Comparison of ENCODE assay signal across 18 cellular contexts in the genomic region with DNA sequence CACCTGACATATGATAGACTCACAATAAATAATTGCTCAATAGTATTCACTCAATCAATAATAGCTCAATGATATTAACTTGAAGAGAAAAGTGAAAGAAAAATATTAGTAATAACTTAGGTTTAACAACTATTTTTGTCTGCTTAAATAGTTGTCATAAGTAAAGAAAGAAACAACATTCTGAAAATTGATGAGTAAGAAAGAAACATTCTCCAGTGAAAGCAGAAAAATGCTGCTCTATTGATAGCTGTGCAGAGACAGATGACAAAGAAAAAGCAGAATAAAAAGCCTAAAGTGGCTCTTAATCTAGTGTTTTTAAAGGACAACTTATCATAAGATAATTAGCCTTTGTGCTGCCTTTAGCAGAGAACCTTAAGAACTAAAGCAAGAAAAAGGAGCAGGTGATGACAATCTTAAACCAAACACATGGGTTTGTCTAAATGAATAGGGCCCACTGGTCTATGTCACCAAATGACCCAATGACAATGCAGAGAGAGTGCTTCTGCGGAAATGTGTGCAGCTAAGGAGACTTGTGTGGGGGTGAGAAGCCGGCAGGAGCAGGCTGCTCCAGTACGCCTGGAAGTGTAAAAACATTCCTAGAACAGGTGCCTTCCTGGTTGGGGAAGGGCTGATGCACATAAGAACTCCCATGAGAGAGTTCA. TPM values are rescaled to one million over a fixed set of nuclear protein-coding genes. Genes with fewer than 3 reads are reported as not detected.
DNase-seq lines count a peak whose midpoint lies in the region; ATAC-seq and TF ChIP-seq lines count a peak whose summit lies in the region.
"Had no signal": no experiment of that assay in that cellular context is flagged by ENCODE, and none has a peak within 500 bp of the region (broad histone marks: within the 10 kb centered on the region; RNA-seq: fewer than 3 reads in every experiment).

No MANE protein-coding gene starts in this region.

- peaks cover 43% of the 10 kb centered on the region for H3K4me1 Mint-ChIP-seq in memory B cell
- H3K4me1 Mint-ChIP-seq: CD4-positive, CD25-positive, alpha-beta regulatory T cell; natural killer cell had no signal

- in situ Hi-C loops in transverse colon (cut with MboI; ENCODE audit: low pct_ligation_motif_present in 1 of 4, low pct_unique_long_range_greater_than_20kb in 1 of 4, low sequenced_read_pairs in 3 of 4), result loop anchor here in 3 of 4 donors (25.0 kb wide), 5 partner anchors 222 to 853 kb away; no protein-coding TSS in a partner anchor

- peaks cover 22% of the 10 kb centered on the region for H3K36me3 Mint-ChIP-seq in memory B cell
- H3K36me3 Mint-ChIP-seq: CD4-positive, CD25-positive, alpha-beta regulatory T cell; natural killer cell had no signal

- peak overlapping the region; percentile 53 for H3K4me3 Mint-ChIP-seq in memory B cell
- H3K4me3 Mint-ChIP-seq: activated CD4-positive, alpha-beta memory T cell treated with anti-CD3 and anti-CD28 coated beads, Interleukin-2, amount 10 ng/mL, durations not matched to agents 7 days and 5 days; CD4-positive, CD25-positive, alpha-beta regulatory T cell; natural killer cell had no signal

- POLR2A ChIA-PET in GM10248 (lab: Yijun Ruan, JAX), result no interaction called here

- H3K27ac ChIP-seq in transverse colon (no peak overlapping the region), right cardiac atrium (ENCODE audit: low read length) (no peak overlapping the region)
- H3K27ac ChIP-seq: body of pancreas, suprapubic skin had no signal

- no peaks in the 10 kb centered on the region for H3K9me3 Mint-ChIP-seq in memory B cell
- H3K9me3 Mint-ChIP-seq: activated CD4-positive, alpha-beta memory T cell treated with anti-CD3 and anti-CD28 coated beads, Interleukin-2, amount 10 ng/mL, durations not matched to agents 7 days and 5 days; CD4-positive, CD25-positive, alpha-beta regulatory T cell; natural killer cell had no signal

- TF ChIP-seq EP300 in transverse colon (IDR thresholded peaks at IDR 0.05; ENCODE audit: low read depth), result no peak

- no peaks in the 10 kb centered on the region for H3K36me3 ChIP-seq in transverse colon
- H3K36me3 ChIP-seq: suprapubic skin had no signal

- H3K4me1 ChIP-seq in transverse colon (peaks cover 0 to 2% (median 0%) of the 10 kb centered on the region in 4 donors), right cardiac atrium (ENCODE audit: control insufficient read depth, insufficient read depth, low read length) (no peaks in the 10 kb centered on the region)
- H3K4me1 ChIP-seq: body of pancreas, suprapubic skin had no signal

- intact Hi-C loops in transverse colon (cut with DNase I; ENCODE audit: low total_unique reads), result no loop called here
- intact Hi-C loops in right cardiac atrium (cut with DNase I), result no loop called here

- CTCF ChIA-PET in GM10248 (lab: Yijun Ruan, JAX), result interaction anchor here (0.9 to 2.6 kb wide), 5 partner anchors 9 to 28 kb away, joined by 3 to 14 read pairs (median 3); no protein-coding TSS in a partner anchor

- no peak for TF ChIP-seq POLR2A in transverse colon (IDR thresholded peaks at IDR 0.05)

- no peaks in the 10 kb centered on the region for H3K27me3 Mint-ChIP-seq in memory B cell
- H3K27me3 Mint-ChIP-seq: CD4-positive, CD25-positive, alpha-beta regulatory T cell had no signal

- H3K9me3 ChIP-seq in transverse colon (no peaks in the 10 kb centered on the region), right cardiac atrium (ENCODE audit: control insufficient read depth, low read length) (no peaks in the 10 kb centered on the region)
- H3K9me3 ChIP-seq: body of pancreas, suprapubic skin had no signal

- H3K4me3 ChIP-seq in transverse colon (no peak overlapping the region), right cardiac atrium (ENCODE audit: low read length) (no peak overlapping the region)
- H3K4me3 ChIP-seq: body of pancreas, suprapubic skin had no signal

- 79% methylated on average over 3 of the region's 3 CpGs for WGBS in transverse colon (ENCODE audit: low coverage in 1 of 2), 2 donors
- 88% methylated on average over 3 of the region's 3 CpGs for WGBS in right cardiac atrium

- peak; percentile 73 for ATAC-seq in GM18873 (IDR thresholded peaks at IDR 0.05; ENCODE audit: low FRiP score, unreplicated experiment)
- ATAC-seq in GM21786 (IDR thresholded peaks at IDR 0.05; ENCODE audit: unreplicated experiment), result peak; percentile 74
- ATAC-seq in HG03159 (IDR thresholded peaks at IDR 0.05; ENCODE audit: unreplicated experiment), result peak; percentile 68
- no peak for ATAC-seq in memory B cell (ENCODE audit: low read depth)
- ATAC-seq in right cardiac atrium, result no peak
- ATAC-seq: body of pancreas, natural killer cell had no signal

- H3K27ac Mint-ChIP-seq in memory B cell, result peak overlapping the region; percentile 84
- H3K27ac Mint-ChIP-seq: activated CD4-positive, alpha-beta memory T cell treated with anti-CD3 and anti-CD28 coated beads, Interleukin-2, amount 10 ng/mL, durations not matched to agents 7 days and 5 days; CD4-positive, CD25-positive, alpha-beta regulatory T cell; natural killer cell had no signal

- H3K27me3 ChIP-seq in transverse colon (no peaks in the 10 kb centered on the region), right cardiac atrium (ENCODE audit: control insufficient read depth, insufficient read depth) (no peaks in the 10 kb centered on the region)
- H3K27me3 ChIP-seq: body of pancreas, suprapubic skin had no signal

- TF ChIP-seq CTCF in transverse colon (IDR thresholded peaks at IDR 0.05) (no peak), GM10248 (IDR thresholded peaks at IDR 0.05; ENCODE audit: control extremely low read depth, extremely low read depth, low read depth, missing control alignments) (no peak)

- no peak for DNase-seq in memory B cell (ENCODE audit: low spot score in 2 of 2)
- DNase-seq in transverse colon, result no peak
- no peak for DNase-seq in GM10248 (ENCODE audit: extremely low spot score)
- no peak for DNase-seq in right cardiac atrium
- DNase-seq in occipital lobe (lab: John Stamatoyannopoulos, UW), result no peak
- DNase-seq: activated CD4-positive, alpha-beta memory T cell treated with anti-CD3 and anti-CD28 coated beads, Interleukin-2, amount 10 ng/mL, durations not matched to agents 7 days and 5 days; activated effector memory CD4-positive, alpha-beta T cell treated with anti-CD3 and anti-CD28 coated beads, Interleukin-2, amount 50 U/mL, for 16 hours; body of pancreas; CD4-positive, CD25-positive, alpha-beta regulatory T cell; effector memory CD4-positive, alpha-beta T cell; left cardiac atrium; natural killer cell; NCI-H1048; T-helper 9 cell had no signal

RNA-seq across cellular contexts. Expression of a gene that starts 13.2 kb away (rescaled TPM):
- 1 to 10 TPM in 2 of 4 donors, not detected in 2; 3.2 to 4.9 TPM for total RNA-seq in transverse colon
- total RNA-seq in right cardiac atrium, result 1 to 10 TPM; 4.7 to 9.1 (median 6.4) TPM
- 0.97 TPM for polyA plus RNA-seq in right cardiac atrium
- total RNA-seq in occipital lobe, result 15.0 TPM
- total RNA-seq: activated CD4-positive, alpha-beta memory T cell treated with anti-CD3 and anti-CD28 coated beads, Interleukin-2, amount 10 ng/mL, durations not matched to agents 7 days and 5 days; CD4-positive, CD25-positive, alpha-beta regulatory T cell; natural killer cell had no signal

Comparison
In these comparisons a context has a peak if more than half of its experiments do, and no peak if none do; other contexts are left out.
1. ATAC-seq: peak in GM18873 (single experiment), GM21786 (single experiment) and HG03159 (single experiment); none in memory B cell (single experiment) and right cardiac atrium (0 of 2).